In the genomic region with DNA sequence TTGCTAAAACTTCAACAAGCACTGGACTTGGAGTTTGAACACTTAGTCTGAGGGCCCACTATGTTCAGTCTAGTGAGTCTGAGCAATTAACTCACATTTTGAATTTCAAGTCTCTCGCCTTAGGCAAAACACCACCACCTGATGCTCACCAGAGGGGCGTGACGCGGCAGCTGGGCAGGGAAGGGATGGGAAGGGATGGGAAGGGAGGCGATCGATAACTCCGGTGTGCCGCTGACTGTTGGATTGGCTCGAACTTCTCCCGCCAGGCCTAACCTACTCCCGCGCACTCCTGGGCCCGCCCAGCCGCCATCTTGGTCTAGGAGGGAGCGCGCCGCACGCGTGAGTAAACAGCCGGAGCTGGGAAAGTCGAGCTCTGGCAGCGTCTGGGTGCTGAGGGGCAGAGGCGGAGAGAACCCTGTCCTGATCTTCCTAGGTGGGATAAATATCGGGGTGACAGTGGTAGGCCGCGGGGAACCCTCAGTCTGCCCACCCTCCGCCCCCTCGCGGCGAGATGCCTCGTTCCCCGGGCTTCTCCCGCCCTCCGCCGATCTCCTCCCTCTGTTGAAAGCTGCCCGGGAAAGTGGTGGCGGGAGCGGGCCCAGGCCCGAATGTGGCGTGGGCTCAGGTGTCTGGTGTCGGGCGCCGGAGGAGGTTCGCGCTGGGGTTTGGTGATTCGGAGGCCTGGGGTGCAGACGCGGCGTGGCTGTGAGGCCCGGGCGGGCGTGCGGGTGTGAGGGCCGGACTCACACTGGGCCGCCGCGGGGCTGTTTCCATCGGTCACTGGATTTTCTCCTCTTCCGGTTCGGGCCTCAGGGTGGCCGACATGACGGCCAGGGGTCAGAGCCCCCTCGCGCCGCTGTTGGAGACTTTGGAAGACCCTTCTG, we compare ENCODE assay signal across 8 cellular contexts. TPM values are rescaled to one million over a fixed set of nuclear protein-coding genes. Genes with fewer than 3 reads are reported as not detected.
A peak's percentile ranks its signal among the peaks of the same experiment; 100 is the strongest.
DNase-seq lines count a peak whose midpoint lies in the region; ATAC-seq and TF ChIP-seq lines count a peak whose summit lies in the region.

A gene with protein sequence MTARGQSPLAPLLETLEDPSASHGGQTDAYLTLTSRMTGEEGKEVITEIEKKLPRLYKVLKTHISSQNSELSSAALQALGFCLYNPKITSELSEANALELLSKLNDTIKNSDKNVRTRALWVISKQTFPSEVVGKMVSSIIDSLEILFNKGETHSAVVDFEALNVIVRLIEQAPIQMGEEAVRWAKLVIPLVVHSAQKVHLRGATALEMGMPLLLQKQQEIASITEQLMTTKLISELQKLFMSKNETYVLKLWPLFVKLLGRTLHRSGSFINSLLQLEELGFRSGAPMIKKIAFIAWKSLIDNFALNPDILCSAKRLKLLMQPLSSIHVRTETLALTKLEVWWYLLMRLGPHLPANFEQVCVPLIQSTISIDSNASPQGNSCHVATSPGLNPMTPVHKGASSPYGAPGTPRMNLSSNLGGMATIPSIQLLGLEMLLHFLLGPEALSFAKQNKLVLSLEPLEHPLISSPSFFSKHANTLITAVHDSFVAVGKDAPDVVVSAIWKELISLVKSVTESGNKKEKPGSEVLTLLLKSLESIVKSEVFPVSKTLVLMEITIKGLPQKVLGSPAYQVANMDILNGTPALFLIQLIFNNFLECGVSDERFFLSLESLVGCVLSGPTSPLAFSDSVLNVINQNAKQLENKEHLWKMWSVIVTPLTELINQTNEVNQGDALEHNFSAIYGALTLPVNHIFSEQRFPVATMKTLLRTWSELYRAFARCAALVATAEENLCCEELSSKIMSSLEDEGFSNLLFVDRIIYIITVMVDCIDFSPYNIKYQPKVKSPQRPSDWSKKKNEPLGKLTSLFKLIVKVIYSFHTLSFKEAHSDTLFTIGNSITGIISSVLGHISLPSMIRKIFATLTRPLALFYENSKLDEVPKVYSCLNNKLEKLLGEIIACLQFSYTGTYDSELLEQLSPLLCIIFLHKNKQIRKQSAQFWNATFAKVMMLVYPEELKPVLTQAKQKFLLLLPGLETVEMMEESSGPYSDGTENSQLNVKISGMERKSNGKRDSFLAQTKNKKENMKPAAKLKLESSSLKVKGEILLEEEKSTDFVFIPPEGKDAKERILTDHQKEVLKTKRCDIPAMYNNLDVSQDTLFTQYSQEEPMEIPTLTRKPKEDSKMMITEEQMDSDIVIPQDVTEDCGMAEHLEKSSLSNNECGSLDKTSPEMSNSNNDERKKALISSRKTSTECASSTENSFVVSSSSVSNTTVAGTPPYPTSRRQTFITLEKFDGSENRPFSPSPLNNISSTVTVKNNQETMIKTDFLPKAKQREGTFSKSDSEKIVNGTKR (N-terminal part only) (plus strand): TSS at position 302 of the 884 bp plus-strand sequence. CDS start 522 bp downstream, at position 824.

- H2AFZ ChIP-seq in smooth muscle cell (ENCODE audit: low read depth) = peak within 1 kb of the TSS; percentile 77

- H3K27me3 ChIP-seq in AG04450 (ENCODE audit: control insufficient read depth, insufficient read depth, low read length) (no peaks in the 10 kb centered on the region), breast epithelium (no peaks in the 10 kb centered on the region), smooth muscle cell (ENCODE audit: low read depth) (no peaks in the 10 kb centered on the region)

- H3F3A ChIP-seq in smooth muscle cell (ENCODE audit: low read depth) = no peaks in the 10 kb centered on the region

- peak; percentile 37 for TF ChIP-seq POLR2A in breast epithelium (IDR thresholded peaks at IDR 0.05)

- POLR2A ChIA-PET in AG04450 (lab: Yijun Ruan, JAX) = interaction anchor here (0.6 to 1.1 kb wide), 7 partner anchors 8 to 1265 kb away, joined by 3 to 8 read pairs (median 6); a partner anchor contains a TSS

- H3K4me1 ChIP-seq in breast epithelium = peaks cover 0 to 8% of the 10 kb centered on the region in 2 donors
- H3K4me1 ChIP-seq in smooth muscle cell (ENCODE audit: low read depth) = peaks cover 12% of the 10 kb centered on the region

- H3K36me3 ChIP-seq in breast epithelium (no peaks in the 10 kb centered on the region), smooth muscle cell (ENCODE audit: low read depth) (peaks cover 5% of the 10 kb centered on the region)

- H4K20me1 ChIP-seq in smooth muscle cell (ENCODE audit: low read depth) = peaks cover 8% of the 10 kb centered on the region

- H3K9me3 ChIP-seq in AG04450 (ENCODE audit: control insufficient read depth, insufficient read depth, low read length) = no peaks in the 10 kb centered on the region; the same call in 1 of the 2 replicates
- no peaks in the 10 kb centered on the region for H3K9me3 ChIP-seq in breast epithelium
- H3K9me3 ChIP-seq in smooth muscle cell (replicated peaks; ENCODE audit: low read depth) = no peaks in the 10 kb centered on the region

- peak; percentile 73 for DNase-seq in AG04450 (ENCODE audit: low read depth, low spot score)
- peak; percentile 96 for DNase-seq in NCI-H2171 treated with DMSO at 0.1 percent for 48 hours (lab: John Stamatoyannopoulos, UW)
- peak; percentile 79 to 86 for DNase-seq in breast epithelium (ENCODE audit: low spot score in 2 of 2)
- DNase-seq in iPS-NIHi11 (ENCODE audit: low spot score) = peak; percentile 95
- peak; percentile 81 for DNase-seq in smooth muscle cell (lab: John Stamatoyannopoulos, UW; ENCODE audit: unreplicated experiment)

- CTCF ChIA-PET in AG04450 (lab: Charles Lee) = interaction anchor here (0.6 to 1.2 kb wide), 15 partner anchors 9 to 159 kb away, joined by 3 to 11 read pairs (median 4); no protein-coding TSS in a partner anchor

- under 1% methylated on average over 61 of the region's 65 CpGs for WGBS in smooth muscle cell (ENCODE audit: low lambda C conversion rate)

- H3K9ac ChIP-seq in smooth muscle cell (ENCODE audit: low read depth) = peak within 1 kb of the TSS; percentile 91

- intact Hi-C loops in breast epithelium (cut with DNase I; ENCODE audit: low total_unique reads) = no loop called here

- ATAC-seq in GM18868 (IDR thresholded peaks at IDR 0.05; ENCODE audit: unreplicated experiment) (peak; percentile 92), HG03108 (IDR thresholded peaks at IDR 0.05; ENCODE audit: unreplicated experiment) (peak; percentile 91)

- peak within 1 kb of the TSS; percentile 96 for H3K4me3 ChIP-seq in AG04450 (ENCODE audit: low read depth, low read length)
- H3K4me3 ChIP-seq in breast epithelium = peak within 1 kb of the TSS; percentile 86 to 96 (median 94)
- peak within 1 kb of the TSS; percentile 90 for H3K4me3 ChIP-seq in smooth muscle cell

- H3K79me2 ChIP-seq in smooth muscle cell (ENCODE audit: low read depth) = peaks cover 44% of the 10 kb centered on the region

- H3K4me2 ChIP-seq in smooth muscle cell = peak within 1 kb of the TSS; percentile 94

- H3K27ac ChIP-seq in AG04450 (ENCODE audit: low read depth, low read length) (peak within 1 kb of the TSS; percentile 90), VCaP (peak within 1 kb of the TSS; percentile 94), breast epithelium (peak within 1 kb of the TSS; percentile 96 to 98), smooth muscle cell (ENCODE audit: low read depth) (peak within 1 kb of the TSS; percentile 78)

- TF ChIP-seq CTCF in AG04450 (IDR thresholded peaks at IDR 0.05; ENCODE audit: low read depth, low read length) = peak; percentile 71
- TF ChIP-seq CTCF in VCaP (conservative IDR thresholded peaks at IDR 0.05) = peak; percentile 66
- peak; percentile 24 to 80 (median 80) for TF ChIP-seq CTCF in breast epithelium (IDR thresholded peaks at IDR 0.05)
- TF ChIP-seq CTCF in smooth muscle cell (IDR thresholded peaks at IDR 0.05; ENCODE audit: borderline replicate concordance, insufficient read depth, poor library complexity, severe bottlenecking) = peak; percentile 57

RNA-seq across cellular contexts. Expression of the gene that starts here (rescaled TPM):
- polyA plus RNA-seq in AG04450 (2011; rRNA removed) (10.2 and 15.0 TPM in 2 replicates), smooth muscle cell (12.5 and 13.4 TPM in 2 replicates)
- 30.7 and 59.8 TPM in 2 replicates for polyA minus RNA-seq in AG04450 (2011; rRNA and poly(A)+ RNA removed)
- total RNA-seq in breast epithelium (10 to 100 TPM; 35.5 to 78.2 (median 50.5) TPM), smooth muscle cell (30.3 and 31.8 TPM in 2 replicates)

Comparison
In these comparisons a context has a peak if more than half of its experiments do, and no peak if none do; other contexts are left out.
1. Peak in every context shown above with its lines: DNase-seq, ATAC-seq, H3K4me3 ChIP-seq and H3K27ac ChIP-seq.